In genomic region chr11:94638902-94639373, GRCh38 we compare ENCODE assay signal across 8 cellular contexts.
DNase-seq lines count a peak whose midpoint lies in the region; ATAC-seq and TF ChIP-seq lines count a peak whose summit lies in the region.

No MANE protein-coding gene starts in this region.

- TF ChIP-seq CTCF in AG09319 (IDR thresholded peaks at IDR 0.05; ENCODE audit: low read depth, low read length): no peak
- no peak for TF ChIP-seq CTCF in choroid plexus epithelial cell (conservative IDR thresholded peaks at IDR 0.05; ENCODE audit: low read depth, low read length)

- DNase-seq in AG09319 (ENCODE audit: extremely low read depth, low read depth) (peak; percentile 2), HT1080 (ENCODE audit: low read depth) (peak; percentile 34), choroid plexus epithelial cell (ENCODE audit: low read depth) (peak; percentile 75), myocyte (ENCODE audit: low read depth) (peak; percentile 54), COR-L47 (lab: John Stamatoyannopoulos, UW) (no peak)
- DNase-seq in stimulated activated CD4-positive, alpha-beta T cell treated with anti-CD3 and anti-CD28 coated beads, Interleukin-2, amount 100 ng/mL, for 24 hours: no peak

- H3K4me3 ChIP-seq in choroid plexus epithelial cell (ENCODE audit: low read depth, low read length): no peak overlapping the region

- ATAC-seq in HG02763 (IDR thresholded peaks at IDR 0.05; ENCODE audit: unreplicated experiment) (no peak), HG02623 (IDR thresholded peaks at IDR 0.05; ENCODE audit: unreplicated experiment) (no peak)

Comparison
In these comparisons a context has a peak if more than half of its experiments do, and no peak if none do; other contexts are left out.
1. DNase-seq: peak in AG09319 (single experiment), HT1080 (single experiment), choroid plexus epithelial cell (single experiment) and myocyte (single experiment); none in COR-L47 (single experiment) and stimulated activated CD4-positive, alpha-beta T cell treated with anti-CD3 and anti-CD28 coated beads, Interleukin-2, amount 100 ng/mL, for 24 hours (0 of 2).